Comparison of ENCODE assay signal across 12 cellular contexts in genomic region chr5:137115152-137115551, GRCh38.
"Had no signal": no experiment of that assay in that cellular context is flagged by ENCODE, and none has a peak within 500 bp of the region (broad histone marks: within the 10 kb centered on the region; RNA-seq: fewer than 3 reads in every experiment).

No MANE protein-coding gene starts in this region.

- DNase-seq: activated CD4-positive, alpha-beta T cell treated with anti-CD3 and anti-CD28 coated beads, Interleukin-2, amount 10 ng/mL, durations not matched to agents 24 days and 14 days; activated CD8-positive, alpha-beta memory T cell treated with anti-CD3 and anti-CD28 coated beads for 24 hours; activated naive CD4-positive, alpha-beta T cell treated with anti-CD3 and anti-CD28 coated beads for 36 hours; effector CD4-positive, alpha-beta T cell; gastrocnemius medialis; heart right ventricle; ovary; stimulated activated CD4-positive, alpha-beta T cell treated with anti-CD3 and anti-CD28 coated beads, Interleukin-15, amount 100 ng/mL, for 24 hours; stimulated activated CD4-positive, alpha-beta T cell treated with anti-CD3 and anti-CD28 coated beads, Interleukin-4, amount 100 ng/mL, for 4 hours; stimulated activated naive CD8-positive, alpha-beta T cell treated with anti-CD3 and anti-CD28 coated beads, Interleukin-15, amount 100 ng/mL, for 72 hours; testis had no signal

- H3K36me3 ChIP-seq: gastrocnemius medialis, heart right ventricle, ovary had no signal

- H3K27me3 ChIP-seq: gastrocnemius medialis, heart right ventricle, ovary, testis had no signal

- H3K27ac ChIP-seq: gastrocnemius medialis, heart right ventricle, ovary, testis had no signal

- ATAC-seq: gastrocnemius medialis; stimulated activated naive CD8-positive, alpha-beta T cell treated with anti-CD3 and anti-CD28 coated beads, Interleukin-15, amount 100 ng/mL, for 72 hours; WTC11 had no signal

- H3K4me1 ChIP-seq: gastrocnemius medialis, heart right ventricle, testis had no signal

- H3K9me3 ChIP-seq: gastrocnemius medialis, heart right ventricle, ovary, testis had no signal

- H3K4me3 ChIP-seq: gastrocnemius medialis, heart right ventricle, ovary, testis had no signal
